Comparison of ENCODE assay signal across 21 cellular contexts in genomic region chr19:47313754-47314133, GRCh38. TPM values are rescaled to one million over a fixed set of nuclear protein-coding genes. Genes with fewer than 3 reads are reported as not detected.
"Had no signal": no experiment of that assay in that cellular context is flagged by ENCODE, and none has a peak within 500 bp of the region (broad histone marks: within the 10 kb centered on the region; RNA-seq: fewer than 3 reads in every experiment).

No MANE protein-coding gene starts in this region.

- H3K36me3 Mint-ChIP-seq: activated naive CD8-positive, alpha-beta T cell treated with anti-CD3 and anti-CD28 coated beads, Interleukin-2, amount 10 ng/mL, durations not matched to agents 7 days and 5 days; naive B cell had no signal

- FAIRE-seq: frontal cortex, small intestine had no signal

- H3K27me3 ChIP-seq: brain microvascular endothelial cell had no signal

- H3K9me3 Mint-ChIP-seq: activated CD4-positive, alpha-beta T cell treated with anti-CD3 and anti-CD28 coated beads, Interleukin-2, amount 10 ng/mL, durations not matched to agents 24 days and 14 days; activated naive CD8-positive, alpha-beta T cell treated with anti-CD3 and anti-CD28 coated beads, Interleukin-2, amount 10 ng/mL, durations not matched to agents 7 days and 5 days; activated T-cell treated with anti-CD3 and anti-CD28 coated beads, Interleukin-2, amount 50 U/mL, for 72 hours; central memory CD8-positive, alpha-beta T cell; effector memory CD8-positive, alpha-beta T cell; T-helper 2 cell treated with Interferon-gamma antibody and Interleukin-4, amounts not matched to agents 5 μg/mL and 100 μg/mL, for 36 hours had no signal

- H3K4me3 Mint-ChIP-seq: activated CD4-positive, alpha-beta T cell treated with anti-CD3 and anti-CD28 coated beads, Interleukin-2, amount 10 ng/mL, durations not matched to agents 24 days and 14 days; activated CD8-positive, alpha-beta T cell treated with anti-CD3 and anti-CD28 coated beads, Interleukin-2, amount 10 ng/mL, durations not matched to agents 7 days and 5 days; activated naive CD8-positive, alpha-beta T cell treated with anti-CD3 and anti-CD28 coated beads, Interleukin-2, amount 10 ng/mL, durations not matched to agents 7 days and 5 days; activated T-cell treated with anti-CD3 and anti-CD28 coated beads, Interleukin-2, amount 50 U/mL, for 72 hours; central memory CD8-positive, alpha-beta T cell; effector memory CD8-positive, alpha-beta T cell; naive B cell; T-helper 2 cell treated with Interferon-gamma antibody and Interleukin-4, amounts not matched to agents 5 μg/mL and 100 μg/mL, for 36 hours had no signal

- H3K4me1 Mint-ChIP-seq: activated naive CD8-positive, alpha-beta T cell treated with anti-CD3 and anti-CD28 coated beads, Interleukin-2, amount 10 ng/mL, durations not matched to agents 7 days and 5 days; central memory CD8-positive, alpha-beta T cell; naive B cell had no signal

- ATAC-seq: activated CD8-positive, alpha-beta T cell treated with anti-CD3 and anti-CD28 coated beads, Interleukin-2, amount 10 ng/mL, durations not matched to agents 7 days and 5 days; activated T-cell treated with anti-CD3 and anti-CD28 coated beads, Interleukin-2, amount 50 U/mL, for 72 hours; effector memory CD8-positive, alpha-beta T cell; right cardiac atrium; stimulated activated naive CD8-positive, alpha-beta T cell treated with anti-CD3 and anti-CD28 coated beads, Interleukin-15, Interleukin-2, amounts not matched to agents 100 U/mL and 50 U/mL, for 24 hours had no signal

- DNase-seq: activated CD4-positive, alpha-beta T cell treated with anti-CD3 and anti-CD28 coated beads, Interleukin-2, amount 10 ng/mL, durations not matched to agents 24 days and 14 days; activated CD4-positive, CD25-positive, alpha-beta regulatory T cell; activated CD8-positive, alpha-beta memory T cell treated with anti-CD3 and anti-CD28 coated beads, Interleukin-2, amount 50 U/mL, for 4 hours; activated CD8-positive, alpha-beta T cell treated with anti-CD3 and anti-CD28 coated beads, Interleukin-2, amount 10 ng/mL, durations not matched to agents 7 days and 5 days; activated gamma-delta T cell treated with Interleukin-2 at 50 U/mL for 16 hours; activated naive CD8-positive, alpha-beta T cell treated with anti-CD3 and anti-CD28 coated beads, Interleukin-2, amount 10 ng/mL, durations not matched to agents 7 days and 5 days; activated T-cell treated with anti-CD3 and anti-CD28 coated beads, Interleukin-2, amount 50 U/mL, for 72 hours; brain microvascular endothelial cell; effector memory CD8-positive, alpha-beta T cell; kidney glomerular epithelial cell; naive B cell; stimulated activated CD4-positive, alpha-beta T cell treated with anti-CD3 and anti-CD28 coated beads, Interleukin-4, amount 100 ng/mL, for 4 hours; stimulated activated CD8-positive, alpha-beta memory T cell treated with anti-CD3 and anti-CD28 coated beads, Interleukin-4, amount 100 ng/mL, for 48 hours; stimulated activated naive CD8-positive, alpha-beta T cell treated with anti-CD3 and anti-CD28 coated beads, Interleukin-15, Interleukin-2, amounts not matched to agents 100 U/mL and 50 U/mL, for 24 hours had no signal

- H3K36me3 ChIP-seq: brain microvascular endothelial cell had no signal

- H3K27ac ChIP-seq: brain microvascular endothelial cell had no signal

- H3K27ac Mint-ChIP-seq: activated CD4-positive, alpha-beta T cell treated with anti-CD3 and anti-CD28 coated beads, Interleukin-2, amount 10 ng/mL, durations not matched to agents 24 days and 14 days; activated CD8-positive, alpha-beta T cell treated with anti-CD3 and anti-CD28 coated beads, Interleukin-2, amount 10 ng/mL, durations not matched to agents 7 days and 5 days; activated naive CD8-positive, alpha-beta T cell treated with anti-CD3 and anti-CD28 coated beads, Interleukin-2, amount 10 ng/mL, durations not matched to agents 7 days and 5 days; activated T-cell treated with anti-CD3 and anti-CD28 coated beads, Interleukin-2, amount 50 U/mL, for 72 hours; effector memory CD8-positive, alpha-beta T cell; progenitor cell of endocrine pancreas; T-helper 2 cell treated with Interferon-gamma antibody and Interleukin-4, amounts not matched to agents 5 μg/mL and 100 μg/mL, for 36 hours had no signal

RNA-seq across cellular contexts. Expression of gene C5AR1, which starts 4.1 kb away (rescaled TPM):
- total RNA-seq: lung microvascular endothelial cell had no signal

RNA-seq across cellular contexts. Expression of gene C5AR2, which starts 18.2 kb away (rescaled TPM):
- total RNA-seq: activated CD4-positive, alpha-beta T cell treated with anti-CD3 and anti-CD28 coated beads, Interleukin-2, amount 10 ng/mL, durations not matched to agents 24 days and 14 days; activated T-cell treated with anti-CD3 and anti-CD28 coated beads, Interleukin-2, amount 50 U/mL, for 72 hours; progenitor cell of endocrine pancreas had no signal
